ENCODE assay signal across 15 cellular contexts in genomic region chr19:19535311-19536191, GRCh38. TPM values are rescaled to one million over a fixed set of nuclear protein-coding genes. Genes with fewer than 3 reads are reported as not detected.
DNase-seq lines count a peak whose midpoint lies in the region; ATAC-seq, FAIRE-seq and TF ChIP-seq lines count a peak whose summit lies in the region.
"Had no signal": no experiment of that assay in that cellular context is flagged by ENCODE, and none has a peak within 500 bp of the region (broad histone marks: within the 10 kb centered on the region; RNA-seq: fewer than 3 reads in every experiment).

No MANE protein-coding gene starts in this region.

- H3K4me3 ChIP-seq in RWPE2 (ENCODE audit: severe bottlenecking) (no peak overlapping the region), HepG2 (replicated peaks in 1 of 3; ENCODE audit: insufficient read depth in 1 of 3, low read depth in 2 of 3, low read length in 3 of 3) (no peak overlapping the region), osteoblast (ENCODE audit: insufficient read depth, low read length) (no peak overlapping the region)

- H3K79me2 ChIP-seq in HepG2 (ENCODE audit: insufficient read depth, low read length) (no peaks in the 10 kb centered on the region), osteoblast (ENCODE audit: insufficient read depth, low read length) (no peaks in the 10 kb centered on the region)

- H3K9me3 Mint-ChIP-seq in activated T-cell treated with anti-CD3 and anti-CD28 coated beads, Interleukin-2, amount 50 U/mL, for 24 hours = no peaks in the 10 kb centered on the region
- H3K9me3 Mint-ChIP-seq in activated T-cell treated with anti-CD3 and anti-CD28 coated beads, Interleukin-2, amount 50 U/mL, for 4 hours = no peaks in the 10 kb centered on the region

- H3K4me1 Mint-ChIP-seq in activated T-cell treated with anti-CD3 and anti-CD28 coated beads, Interleukin-2, amount 50 U/mL, for 24 hours (ENCODE audit: low read depth) = peaks cover 20% of the 10 kb centered on the region
- H3K4me1 Mint-ChIP-seq in activated T-cell treated with anti-CD3 and anti-CD28 coated beads, Interleukin-2, amount 50 U/mL, for 4 hours (ENCODE audit: low read depth) = peaks cover 22% of the 10 kb centered on the region

- H3K4me2 ChIP-seq in HepG2 (ENCODE audit: low read depth, low read length) (no peak overlapping the region), osteoblast (ENCODE audit: insufficient read depth, low read length) (no peak overlapping the region)

- H3K9ac ChIP-seq in HepG2 (ENCODE audit: insufficient read depth, low read depth, low read length) = no peak overlapping the region

- WGBS in HepG2 (ENCODE audit: low lambda C conversion rate) = 89% methylated on average over 13 of the region's 34 CpGs

- ATAC-seq in activated T-cell treated with anti-CD3 and anti-CD28 coated beads, Interleukin-2, amount 50 U/mL, for 4 hours = no peak
- ATAC-seq in RWPE2 (ENCODE audit: low read depth) (no peak), HepG2 (no peak), SK-N-SH treated with all-trans-retinoic acid at 6 μM for 48 hours (no peak)

- H3K4me1 ChIP-seq in RWPE2 (ENCODE audit: insufficient read depth, poor library complexity, severe bottlenecking) (no peaks in the 10 kb centered on the region), HepG2 (ENCODE audit: insufficient read depth, low read length) (peaks cover 9% of the 10 kb centered on the region; the same call in 1 of the 2 replicates), osteoblast (ENCODE audit: insufficient read depth, low read length) (peaks cover 13% of the 10 kb centered on the region)
- H3K4me1 ChIP-seq: Caco-2 had no signal

- TF ChIP-seq CTCF in RWPE2 (IDR thresholded peaks at IDR 0.05; ENCODE audit: poor library complexity, severe bottlenecking) (no peak), HepG2 (CRISPR knock-in tag; IDR thresholded peaks at IDR 0.05) (no peak), osteoblast (IDR thresholded peaks at IDR 0.05; ENCODE audit: extremely low read depth, low read depth, low read length) (no peak)

- no peak for DNase-seq in activated T-cell treated with anti-CD3 and anti-CD28 coated beads, Interleukin-2, amount 50 U/mL, for 24 hours
- DNase-seq in activated T-cell treated with anti-CD3 and anti-CD28 coated beads, Interleukin-2, amount 50 U/mL, for 4 hours = no peak
- DNase-seq in RWPE2 (ENCODE audit: low spot score) = peak; percentile 65
- no peak for DNase-seq in HepG2 (ENCODE audit: low spot score)
- DNase-seq in osteoblast (ENCODE audit: insufficient read length, low spot score, missing footprints) = peak; percentile 88
- no peak for DNase-seq in GF-D8 (lab: John Stamatoyannopoulos, UW)
- DNase-seq in HK-2 (ENCODE audit: unreplicated experiment) = no peak
- DNase-seq: Caco-2; CD8-positive, alpha-beta memory T cell; DMS53 had no signal

- CTCF ChIA-PET in HepG2 (lab: Yijun Ruan, JAX; ENCODE audit: low intra/inter-chr PET ratio, low total read pairs) = no interaction called here

- intact Hi-C loops in HepG2 (cut with micrococcal nuclease; ENCODE audit: unreplicated experiment) = no loop called here

- H3K36me3 ChIP-seq in RWPE2 (ENCODE audit: low read depth) (no peaks in the 10 kb centered on the region), HepG2 (replicated peaks in 1 of 2; ENCODE audit: control insufficient read depth in 1 of 2, insufficient read depth in 2 of 2, low read length in 2 of 2) (no peaks in the 10 kb centered on the region; a peak in 1 of 5 replicates), osteoblast (ENCODE audit: insufficient read depth, low read length) (no peaks in the 10 kb centered on the region)

- no peak for TF ChIP-seq POLR2A in HepG2 (IDR thresholded peaks at IDR 0.05; ENCODE audit: insufficient read depth in 1 of 2, low read depth in 2 of 2, low read length in 2 of 2)

- H3K36me3 Mint-ChIP-seq in activated T-cell treated with anti-CD3 and anti-CD28 coated beads, Interleukin-2, amount 50 U/mL, for 24 hours (ENCODE audit: low read depth) = peaks cover 13% of the 10 kb centered on the region
- peaks cover 2% of the 10 kb centered on the region for H3K36me3 Mint-ChIP-seq in activated T-cell treated with anti-CD3 and anti-CD28 coated beads, Interleukin-2, amount 50 U/mL, for 4 hours (ENCODE audit: insufficient read depth)

- in situ Hi-C loops in HepG2 (cut with HindIII; ENCODE audit: extremely low pct_ligation_motif_present, low pct_unique_long_range_greater_than_20kb) = loop anchor here (5.0 to 25.0 kb wide), 2 partner anchors 107 to 427 kb away; partner anchors contain the start of gene GMIP

- POLR2A ChIA-PET in HepG2 (lab: Yijun Ruan, JAX) = no interaction called here

- peaks cover 18% of the 10 kb centered on the region for H3K27me3 ChIP-seq in RWPE2 (ENCODE audit: insufficient read depth, poor library complexity, severe bottlenecking)
- H3K27me3 ChIP-seq in HepG2 (ENCODE audit: control insufficient read depth in 1 of 2, insufficient read depth in 2 of 2, low read length in 2 of 2) = 0 out of 5 replicates have a peak, but pooled peaks cover 0 to 6% of the 10 kb centered on the region in 2 experiments
- H3K27me3 ChIP-seq in osteoblast (ENCODE audit: insufficient read depth, low read length) = peaks cover 14% of the 10 kb centered on the region

- no TSS peak for BruUV-seq in HepG2 (replicated peaks; lab: Mats Ljungman, UMichigan)

- no peak for FAIRE-seq in HepG2 (lab: Jason Lieb, UNC)
- FAIRE-seq: A204.1, H54 had no signal

- H3K9me3 ChIP-seq in RWPE2 (ENCODE audit: severe bottlenecking) = no peaks in the 10 kb centered on the region
- H3K9me3 ChIP-seq in HepG2 (ENCODE audit: low read length) = no peaks in the 10 kb centered on the region
- H3K9me3 ChIP-seq in osteoblast (ENCODE audit: low read depth, low read length) = no peaks in the 10 kb centered on the region
- H3K9me3 ChIP-seq: Caco-2 had no signal

- peak overlapping the region; percentile 67 for H3K27ac Mint-ChIP-seq in activated T-cell treated with anti-CD3 and anti-CD28 coated beads, Interleukin-2, amount 50 U/mL, for 24 hours

- H3K27ac ChIP-seq in RWPE2 (ENCODE audit: poor library complexity, severe bottlenecking) (no peak overlapping the region), HepG2 (ENCODE audit: extremely low read length, insufficient read depth, low read length) (no peak overlapping the region), osteoblast (ENCODE audit: low read depth, low read length) (no peak overlapping the region)

- no peak overlapping the region for H2AFZ ChIP-seq in HepG2 (ENCODE audit: low read length)
- H2AFZ ChIP-seq in osteoblast (ENCODE audit: low read length) = no peak overlapping the region

- no peak for TF ChIP-seq EP300 in HepG2 (IDR thresholded peaks at IDR 0.05; ENCODE audit: low read depth in 2 of 2, low read length in 2 of 2)
- no peak for TF ChIP-seq EP300 in HepG2 (CRISPR knock-in tag; IDR thresholded peaks at IDR 0.05; ENCODE audit: borderline replicate concordance)

- H3K4me3 Mint-ChIP-seq in activated T-cell treated with anti-CD3 and anti-CD28 coated beads, Interleukin-2, amount 50 U/mL, for 24 hours = no peak overlapping the region
- no peak overlapping the region for H3K4me3 Mint-ChIP-seq in activated T-cell treated with anti-CD3 and anti-CD28 coated beads, Interleukin-2, amount 50 U/mL, for 4 hours
- H3K4me3 Mint-ChIP-seq: CD14-positive monocyte had no signal

- H4K20me1 ChIP-seq in HepG2 (ENCODE audit: insufficient read depth, low read length) (no peaks in the 10 kb centered on the region), osteoblast (ENCODE audit: insufficient read depth, low read length) (peaks cover 4% of the 10 kb centered on the region)

- peaks cover 7% of the 10 kb centered on the region for H3K27me3 Mint-ChIP-seq in activated T-cell treated with anti-CD3 and anti-CD28 coated beads, Interleukin-2, amount 50 U/mL, for 24 hours
- H3K27me3 Mint-ChIP-seq in activated T-cell treated with anti-CD3 and anti-CD28 coated beads, Interleukin-2, amount 50 U/mL, for 4 hours (ENCODE audit: low read depth) = peaks cover 5% of the 10 kb centered on the region

- no peak for TF ChIP-seq RAD21 in HepG2 (CRISPR knock-in tag; IDR thresholded peaks at IDR 0.05)

RNA-seq across cellular contexts. Expression of gene CILP2, which starts 2.5 kb away (rescaled TPM):
- total RNA-seq in activated T-cell treated with anti-CD3 and anti-CD28 coated beads, Interleukin-2, amount 50 U/mL, for 4 hours = under 1 TPM; 0.13 to 0.19 (median 0.18) TPM
- total RNA-seq in HepG2 (2016; rRNA removed; fragmentation: Illumina TruSeq; extraction: Trizol) (0.09 TPM in 1 of 2 replicates, not detected in the other), osteoblast (0.72 and 0.88 TPM in 2 replicates)
- total RNA-seq in HepG2 (2016; cell fraction: cytosol; rRNA removed; fragmentation: Illumina TruSeq; extraction: Trizol; ENCODE audit: low read depth) = not detected in 2 replicates
- 0.15 TPM in 1 of 2 replicates, not detected in the other for total RNA-seq in HepG2 (2016; cell fraction: insoluble cytoplasmic fraction; rRNA removed; fragmentation: Illumina TruSeq; extraction: Trizol)
- not detected in 2 replicates for total RNA-seq in HepG2 (2016; cell fraction: membrane; rRNA removed; fragmentation: Illumina TruSeq; extraction: Trizol)
- total RNA-seq in HepG2 (2016; cell fraction: nucleus; rRNA removed; fragmentation: Illumina TruSeq; extraction: Trizol) = 0.16 and 0.19 TPM in 2 replicates
- polyA plus RNA-seq in HepG2 (2011; rRNA removed) = 0.18 and 0.37 TPM in 2 replicates
- 0.16 and 0.19 TPM in 2 replicates for polyA plus RNA-seq in HepG2 (2011; cell fraction: cytosol; rRNA removed)
- polyA plus RNA-seq in HepG2 (2011; cell fraction: nucleus; rRNA removed) = 0.66 and 0.74 TPM in 2 replicates
- 0.31 and 0.51 TPM in 2 replicates for polyA plus RNA-seq in HepG2 (2012)
- polyA plus RNA-seq in HepG2 (2016; cell fraction: cytosol; fragmentation: Illumina TruSeq; extraction: Trizol; ENCODE audit: low read depth) = not detected in 2 replicates
- 0.05 and 0.12 TPM in 2 replicates for polyA plus RNA-seq in HepG2 (2016; cell fraction: insoluble cytoplasmic fraction; fragmentation: Illumina TruSeq; extraction: Trizol; ENCODE audit: low read depth)
- not detected in 2 replicates for polyA plus RNA-seq in HepG2 (2016; cell fraction: membrane; fragmentation: Illumina TruSeq; extraction: Trizol; ENCODE audit: low read depth)
- 0.35 and 0.44 TPM in 2 replicates for polyA plus RNA-seq in HepG2 (2016; cell fraction: nucleus; fragmentation: Illumina TruSeq; extraction: Trizol; ENCODE audit: insufficient read depth, low read depth)
- 0.20 and 0.30 TPM in 2 replicates for polyA minus RNA-seq in HepG2 (2011; rRNA and poly(A)+ RNA removed; ENCODE audit: low replicate concordance)
- 0.26 and 0.30 TPM in 2 replicates for polyA minus RNA-seq in HepG2 (2011; cell fraction: cytosol; rRNA and poly(A)+ RNA removed)
- polyA minus RNA-seq in HepG2 (2011; cell fraction: nucleus; rRNA and poly(A)+ RNA removed) = 0.26 and 0.37 TPM in 2 replicates
- total RNA-seq: HT-29 had no signal
- polyA plus RNA-seq: CD14-positive monocyte had no signal

RNA-seq across cellular contexts. Expression of gene YJEFN3, which starts 6.8 kb away (rescaled TPM):
- 10 to 100 TPM; 10.6 to 13.7 (median 13.4) TPM for total RNA-seq in activated T-cell treated with anti-CD3 and anti-CD28 coated beads, Interleukin-2, amount 50 U/mL, for 4 hours
- total RNA-seq in HepG2 (2016; rRNA removed; fragmentation: Illumina TruSeq; extraction: Trizol) = 0.32 and 0.89 TPM in 2 replicates
- 0.30 and 0.44 TPM in 2 replicates for total RNA-seq in HepG2 (2016; cell fraction: cytosol; rRNA removed; fragmentation: Illumina TruSeq; extraction: Trizol; ENCODE audit: low read depth)
- total RNA-seq in HepG2 (2016; cell fraction: insoluble cytoplasmic fraction; rRNA removed; fragmentation: Illumina TruSeq; extraction: Trizol) = 0.19 and 0.69 TPM in 2 replicates
- 0.28 and 0.41 TPM in 2 replicates for total RNA-seq in HepG2 (2016; cell fraction: membrane; rRNA removed; fragmentation: Illumina TruSeq; extraction: Trizol)
- total RNA-seq in HepG2 (2016; cell fraction: nucleus; rRNA removed; fragmentation: Illumina TruSeq; extraction: Trizol) = 1.1 and 1.4 TPM in 2 replicates
- 4.0 TPM in 2 replicates for polyA plus RNA-seq in HepG2 (2011; rRNA removed)
- 0.47 and 1.4 TPM in 2 replicates for polyA plus RNA-seq in HepG2 (2011; cell fraction: cytosol; rRNA removed)
- polyA plus RNA-seq in HepG2 (2011; cell fraction: nucleus; rRNA removed) = 61.3 and 67.2 TPM in 2 replicates
- polyA plus RNA-seq in HepG2 (2012) = 5.6 and 8.4 TPM in 2 replicates
- polyA plus RNA-seq in HepG2 (2016; cell fraction: cytosol; fragmentation: Illumina TruSeq; extraction: Trizol; ENCODE audit: low read depth) = 0.37 TPM in 1 of 2 replicates, not detected in the other
- 0.09 TPM in 1 of 2 replicates, not detected in the other for polyA plus RNA-seq in HepG2 (2016; cell fraction: insoluble cytoplasmic fraction; fragmentation: Illumina TruSeq; extraction: Trizol; ENCODE audit: low read depth)
- polyA plus RNA-seq in HepG2 (2016; cell fraction: membrane; fragmentation: Illumina TruSeq; extraction: Trizol; ENCODE audit: low read depth) = not detected in 2 replicates
- 9.8 and 10.6 TPM in 2 replicates for polyA plus RNA-seq in HepG2 (2016; cell fraction: nucleus; fragmentation: Illumina TruSeq; extraction: Trizol; ENCODE audit: insufficient read depth, low read depth)
- 0.86 and 2.2 TPM in 2 replicates for polyA minus RNA-seq in HepG2 (2011; rRNA and poly(A)+ RNA removed; ENCODE audit: low replicate concordance)
- 0.49 TPM in 1 of 2 replicates, not detected in the other for polyA minus RNA-seq in HepG2 (2011; cell fraction: cytosol; rRNA and poly(A)+ RNA removed)
- polyA minus RNA-seq in HepG2 (2011; cell fraction: nucleus; rRNA and poly(A)+ RNA removed) = 5.0 and 5.3 TPM in 2 replicates
- total RNA-seq in osteoblast = under 0.01 and 0.29 TPM in 2 replicates
- polyA plus RNA-seq: CD14-positive monocyte; CD8-positive, alpha-beta memory T cell had no signal

RNA-seq across cellular contexts. Expression of gene NDUFA13, which starts 19.5 kb away (rescaled TPM):
- 100 to 1,000 TPM; 431 to 445 (median 436) TPM for total RNA-seq in activated T-cell treated with anti-CD3 and anti-CD28 coated beads, Interleukin-2, amount 50 U/mL, for 4 hours
- total RNA-seq in HepG2 (2016; rRNA removed; fragmentation: Illumina TruSeq; extraction: Trizol) (278 and 337 TPM in 2 replicates), osteoblast (160 and 202 TPM in 2 replicates)
- 98.4 and 99.8 TPM in 2 replicates for total RNA-seq in HepG2 (2016; cell fraction: cytosol; rRNA removed; fragmentation: Illumina TruSeq; extraction: Trizol; ENCODE audit: low read depth)
- 323 and 362 TPM in 2 replicates for total RNA-seq in HepG2 (2016; cell fraction: insoluble cytoplasmic fraction; rRNA removed; fragmentation: Illumina TruSeq; extraction: Trizol)
- 84.6 and 89.0 TPM in 2 replicates for total RNA-seq in HepG2 (2016; cell fraction: membrane; rRNA removed; fragmentation: Illumina TruSeq; extraction: Trizol)
- total RNA-seq in HepG2 (2016; cell fraction: nucleus; rRNA removed; fragmentation: Illumina TruSeq; extraction: Trizol) = 193 and 208 TPM in 2 replicates
- 366 and 368 TPM in 2 replicates for polyA plus RNA-seq in HepG2 (2011; rRNA removed)
- 715 and 846 TPM in 2 replicates for polyA plus RNA-seq in HepG2 (2011; cell fraction: cytosol; rRNA removed)
- polyA plus RNA-seq in HepG2 (2011; cell fraction: nucleus; rRNA removed) = 199 and 226 TPM in 2 replicates
- polyA plus RNA-seq in HepG2 (2012) = 207 and 262 TPM in 2 replicates
- polyA plus RNA-seq in HepG2 (2016; cell fraction: cytosol; fragmentation: Illumina TruSeq; extraction: Trizol; ENCODE audit: low read depth) = 72.4 and 85.3 TPM in 2 replicates
- polyA plus RNA-seq in HepG2 (2016; cell fraction: insoluble cytoplasmic fraction; fragmentation: Illumina TruSeq; extraction: Trizol; ENCODE audit: low read depth) = 186 TPM in 2 replicates
- polyA plus RNA-seq in HepG2 (2016; cell fraction: membrane; fragmentation: Illumina TruSeq; extraction: Trizol; ENCODE audit: low read depth) = 52.4 and 56.3 TPM in 2 replicates
- polyA plus RNA-seq in HepG2 (2016; cell fraction: nucleus; fragmentation: Illumina TruSeq; extraction: Trizol; ENCODE audit: insufficient read depth, low read depth) = 235 and 237 TPM in 2 replicates
- polyA minus RNA-seq in HepG2 (2011; rRNA and poly(A)+ RNA removed; ENCODE audit: low replicate concordance) = 73.2 and 83.5 TPM in 2 replicates
- 58.6 and 70.0 TPM in 2 replicates for polyA minus RNA-seq in HepG2 (2011; cell fraction: cytosol; rRNA and poly(A)+ RNA removed)
- 42.1 and 44.4 TPM in 2 replicates for polyA minus RNA-seq in HepG2 (2011; cell fraction: nucleus; rRNA and poly(A)+ RNA removed)

RNA-seq across cellular contexts. Expression of gene TSSK6, which starts 20.2 kb away (rescaled TPM):
- total RNA-seq in activated T-cell treated with anti-CD3 and anti-CD28 coated beads, Interleukin-2, amount 50 U/mL, for 4 hours = 1 to 10 TPM; 3.6 to 3.8 (median 3.8) TPM
- 0.71 and 0.86 TPM in 2 replicates for total RNA-seq in HepG2 (2016; rRNA removed; fragmentation: Illumina TruSeq; extraction: Trizol)
- total RNA-seq in HepG2 (2016; cell fraction: cytosol; rRNA removed; fragmentation: Illumina TruSeq; extraction: Trizol; ENCODE audit: low read depth) = 0.35 and 0.40 TPM in 2 replicates
- 0.65 and 0.85 TPM in 2 replicates for total RNA-seq in HepG2 (2016; cell fraction: insoluble cytoplasmic fraction; rRNA removed; fragmentation: Illumina TruSeq; extraction: Trizol)
- total RNA-seq in HepG2 (2016; cell fraction: membrane; rRNA removed; fragmentation: Illumina TruSeq; extraction: Trizol) = 0.83 and 1.3 TPM in 2 replicates
- total RNA-seq in HepG2 (2016; cell fraction: nucleus; rRNA removed; fragmentation: Illumina TruSeq; extraction: Trizol) = 0.50 and 1.3 TPM in 2 replicates
- polyA plus RNA-seq in HepG2 (2011; rRNA removed) = 1.2 and 2.0 TPM in 2 replicates
- 1.4 and 2.8 TPM in 2 replicates for polyA plus RNA-seq in HepG2 (2011; cell fraction: cytosol; rRNA removed)
- polyA plus RNA-seq in HepG2 (2011; cell fraction: nucleus; rRNA removed) = 6.3 and 8.3 TPM in 2 replicates
- 0.81 and 1.2 TPM in 2 replicates for polyA plus RNA-seq in HepG2 (2012)
- 0.16 and 0.19 TPM in 2 replicates for polyA plus RNA-seq in HepG2 (2016; cell fraction: cytosol; fragmentation: Illumina TruSeq; extraction: Trizol; ENCODE audit: low read depth)
- polyA plus RNA-seq in HepG2 (2016; cell fraction: insoluble cytoplasmic fraction; fragmentation: Illumina TruSeq; extraction: Trizol; ENCODE audit: low read depth) = 1.1 and 1.7 TPM in 2 replicates
- 0.68 and 0.82 TPM in 2 replicates for polyA plus RNA-seq in HepG2 (2016; cell fraction: membrane; fragmentation: Illumina TruSeq; extraction: Trizol; ENCODE audit: low read depth)
- polyA plus RNA-seq in HepG2 (2016; cell fraction: nucleus; fragmentation: Illumina TruSeq; extraction: Trizol; ENCODE audit: insufficient read depth, low read depth) = 1.3 and 2.4 TPM in 2 replicates
- 2.0 and 5.3 TPM in 2 replicates for polyA minus RNA-seq in HepG2 (2011; rRNA and poly(A)+ RNA removed; ENCODE audit: low replicate concordance)
- polyA minus RNA-seq in HepG2 (2011; cell fraction: cytosol; rRNA and poly(A)+ RNA removed) = 1.3 and 1.5 TPM in 2 replicates
- polyA minus RNA-seq in HepG2 (2011; cell fraction: nucleus; rRNA and poly(A)+ RNA removed) = 1.9 and 3.7 TPM in 2 replicates
- total RNA-seq in osteoblast = 2.7 and 4.3 TPM in 2 replicates

Comparison
In these comparisons a context has a peak if more than half of its experiments do, and no peak if none do; other contexts are left out.
1. DNase-seq: peak in RWPE2 (single experiment) and osteoblast (single experiment); none in activated T-cell treated with anti-CD3 and anti-CD28 coated beads, Interleukin-2, amount 50 U/mL, for 24 hours (single experiment), activated T-cell treated with anti-CD3 and anti-CD28 coated beads, Interleukin-2, amount 50 U/mL, for 4 hours (single experiment), HepG2 (single experiment), GF-D8 (single experiment) and HK-2 (single experiment).